15 cellular contexts compared by ENCODE assay signal in the genomic region with DNA sequence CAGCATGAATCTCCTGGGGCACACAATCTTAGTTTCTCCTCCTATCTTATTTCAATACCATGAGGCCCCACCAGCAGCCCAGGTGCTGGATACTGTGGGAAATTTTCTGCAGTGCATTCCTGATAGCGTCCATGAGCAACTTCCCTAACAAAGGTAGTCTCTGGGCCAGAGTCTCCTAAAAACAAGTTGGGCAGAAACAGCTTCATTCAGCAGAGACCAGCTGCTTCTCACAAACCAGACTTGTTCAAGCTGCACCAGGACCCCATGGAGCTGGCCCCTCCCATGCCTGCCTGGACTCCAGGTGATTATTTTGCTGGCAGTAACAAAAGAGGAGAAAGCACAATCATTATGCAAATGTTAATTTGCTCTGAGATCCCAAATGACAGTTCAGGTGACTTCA. TPM values are rescaled to one million over a fixed set of nuclear protein-coding genes. Genes with fewer than 3 reads are reported as not detected.
DNase-seq lines count a peak whose midpoint lies in the region; ATAC-seq and TF ChIP-seq lines count a peak whose summit lies in the region.
"Had no signal": no experiment of that assay in that cellular context is flagged by ENCODE, and none has a peak within 500 bp of the region (broad histone marks: within the 10 kb centered on the region; RNA-seq: fewer than 3 reads in every experiment).

No MANE protein-coding gene starts in this region.

- no peak for TF ChIP-seq CTCF in Calu3 (IDR thresholded peaks at IDR 0.05; ENCODE audit: unreplicated experiment)
- no peak for TF ChIP-seq CTCF in mesothelial cell of epicardium (IDR thresholded peaks at IDR 0.05; ENCODE audit: unreplicated experiment)

- H3K27ac Mint-ChIP-seq in Calu3 (ENCODE audit: unreplicated experiment) (peak overlapping the region; percentile 18), mesothelial cell of epicardium (peak overlapping the region; percentile 60)
- no peak overlapping the region for H3K27ac Mint-ChIP-seq in T-helper 2 cell treated with Interferon-gamma antibody and Interleukin-4, amounts not matched to agents 5 μg/mL and 100 μg/mL, for 36 hours
- H3K27ac Mint-ChIP-seq: CD4-positive, alpha-beta memory T cell; T-helper 17 cell had no signal

- peak overlapping the region; percentile 11 for H3K4me3 Mint-ChIP-seq in Calu3 (ENCODE audit: low read depth, unreplicated experiment)
- H3K4me3 Mint-ChIP-seq in mesothelial cell of epicardium, result no peak overlapping the region
- no peak overlapping the region for H3K4me3 Mint-ChIP-seq in T-helper 2 cell treated with Interferon-gamma antibody and Interleukin-4, amounts not matched to agents 5 μg/mL and 100 μg/mL, for 36 hours
- H3K4me3 Mint-ChIP-seq: CD4-positive, alpha-beta memory T cell; T-helper 17 cell had no signal

- H3K9me3 Mint-ChIP-seq in Calu3 (ENCODE audit: low read depth, unreplicated experiment) (no peaks in the 10 kb centered on the region), mesothelial cell of epicardium (no peaks in the 10 kb centered on the region)
- no peaks in the 10 kb centered on the region for H3K9me3 Mint-ChIP-seq in T-helper 2 cell treated with Interferon-gamma antibody and Interleukin-4, amounts not matched to agents 5 μg/mL and 100 μg/mL, for 36 hours

- BruUV-seq in Calu3 (replicated peaks; lab: Mats Ljungman, UMichigan), result no TSS peak

- no peak for ATAC-seq in GM18519 (IDR thresholded peaks at IDR 0.05; ENCODE audit: low FRiP score, unreplicated experiment)
- ATAC-seq: T-helper 17 cell had no signal

- H3K36me3 Mint-ChIP-seq in Calu3 (ENCODE audit: insufficient read depth, unreplicated experiment), result peaks cover 16% of the 10 kb centered on the region
- H3K36me3 Mint-ChIP-seq in mesothelial cell of epicardium, result no peaks in the 10 kb centered on the region
- H3K36me3 Mint-ChIP-seq in T-helper 2 cell treated with Interferon-gamma antibody and Interleukin-4, amounts not matched to agents 5 μg/mL and 100 μg/mL, for 36 hours (ENCODE audit: low read depth), result no peaks in the 10 kb centered on the region
- H3K36me3 Mint-ChIP-seq: CD4-positive, alpha-beta memory T cell had no signal

- intact Hi-C loops in Calu3 (cut with micrococcal nuclease; ENCODE audit: unreplicated experiment), result no loop called here

- CTCF ChIA-PET in Calu3 (lab: Charles Lee), result interaction anchor here (1.4 kb wide), 1 partner anchor 20 kb away, joined by 5 read pairs; no protein-coding TSS in a partner anchor

- H3K4me1 Mint-ChIP-seq in Calu3 (ENCODE audit: low read depth, unreplicated experiment), result peaks cover 71% of the 10 kb centered on the region
- H3K4me1 Mint-ChIP-seq in mesothelial cell of epicardium, result peaks cover 64% of the 10 kb centered on the region
- H3K4me1 Mint-ChIP-seq in T-helper 2 cell treated with Interferon-gamma antibody and Interleukin-4, amounts not matched to agents 5 μg/mL and 100 μg/mL, for 36 hours (ENCODE audit: low read depth), result no peaks in the 10 kb centered on the region
- H3K4me1 Mint-ChIP-seq: CD4-positive, alpha-beta memory T cell; T-helper 17 cell had no signal

- no peak for DNase-seq in Calu3
- peak; percentile 40 for DNase-seq in NCI-H1105 treated with DMSO at 0.1 percent for 48 hours (lab: John Stamatoyannopoulos, UW)
- DNase-seq in NCI-H748 treated with DMSO at 0.1 percent for 48 hours (lab: John Stamatoyannopoulos, UW), result peak; percentile 71
- no peak for DNase-seq in mesothelial cell of epicardium (ENCODE audit: low spot score in 2 of 2, unreplicated experiment in 2 of 2)
- no peak for DNase-seq in dedifferentiated amniotic fluid mesenchymal stem cell (ENCODE audit: extremely low spot score)
- DNase-seq in T-helper 2 cell treated with Interferon-gamma antibody and Interleukin-4, amounts not matched to agents 5 μg/mL and 100 μg/mL, for 36 hours (ENCODE audit: low spot score), result no peak
- DNase-seq: BE2C; CD4-positive, alpha-beta memory T cell; H7; MM.1S; NCI-H1436 treated with DMSO at 0.1 percent for 48 hours; NCI-H524 treated with DMSO at 0.1 percent for 48 hours; SHP77 treated with DMSO at 0.1 percent for 48 hours; T-helper 17 cell had no signal

- H3K27me3 Mint-ChIP-seq in Calu3 (ENCODE audit: unreplicated experiment) (no peaks in the 10 kb centered on the region), mesothelial cell of epicardium (ENCODE audit: low read depth) (no peaks in the 10 kb centered on the region)
- H3K27me3 Mint-ChIP-seq in T-helper 2 cell treated with Interferon-gamma antibody and Interleukin-4, amounts not matched to agents 5 μg/mL and 100 μg/mL, for 36 hours (ENCODE audit: low read depth), result peaks cover 29% of the 10 kb centered on the region

RNA-seq across cellular contexts. Expression of a gene that starts 31.4 kb away (rescaled TPM):
- total RNA-seq in Calu3 (2022) (56.7 and 59.1 TPM in 2 replicates), mesothelial cell of epicardium (15.1 to 15.6 TPM (median 15.1 TPM) in 3 replicates)
- total RNA-seq: CD4-positive, alpha-beta memory T cell had no signal

Comparison
In these comparisons a context has a peak if more than half of its experiments do, and no peak if none do; other contexts are left out.
1. DNase-seq: peak in NCI-H1105 treated with DMSO at 0.1 percent for 48 hours (single experiment) and NCI-H748 treated with DMSO at 0.1 percent for 48 hours (single experiment); none in Calu3 (single experiment), mesothelial cell of epicardium (0 of 2), dedifferentiated amniotic fluid mesenchymal stem cell (single experiment) and T-helper 2 cell treated with Interferon-gamma antibody and Interleukin-4, amounts not matched to agents 5 μg/mL and 100 μg/mL, for 36 hours (single experiment).